ENCODE assay signal across 14 cellular contexts in the genomic region with DNA sequence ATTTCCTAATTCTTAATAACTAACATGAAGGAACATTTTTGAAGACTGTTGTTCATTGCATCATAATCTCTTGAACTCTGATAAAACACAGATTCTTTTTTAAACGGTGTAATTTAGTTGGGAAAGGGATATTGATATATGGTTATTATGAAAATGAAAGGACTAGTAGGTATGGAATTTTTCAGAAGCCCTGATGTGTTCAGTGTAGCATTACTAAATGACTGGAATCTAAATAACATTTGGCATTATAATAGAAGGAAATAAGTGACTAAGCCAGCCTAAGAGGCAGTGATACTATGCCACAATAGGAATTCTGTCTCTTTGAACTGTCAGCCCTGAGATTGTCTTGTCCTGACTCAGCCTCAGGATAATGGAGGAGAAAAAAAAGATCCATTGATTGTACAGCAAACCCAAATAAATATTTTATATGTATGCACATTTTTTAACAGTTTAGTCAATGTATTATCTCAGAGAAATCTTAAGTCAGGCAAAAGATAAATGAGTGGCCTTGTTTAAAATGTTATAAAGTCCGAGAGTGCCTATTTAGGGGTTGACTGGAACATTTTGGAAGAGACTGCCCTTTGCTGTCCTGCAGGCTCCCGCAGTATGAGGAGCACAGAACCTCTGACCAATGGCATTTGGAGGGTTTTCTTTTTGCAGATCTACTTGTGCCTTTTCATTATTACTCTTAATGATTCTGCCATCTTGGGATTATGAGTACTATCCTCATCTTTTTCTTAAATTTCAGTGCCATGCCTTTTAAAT.
DNase-seq lines count a peak whose midpoint lies in the region; ATAC-seq, FAIRE-seq and TF ChIP-seq lines count a peak whose summit lies in the region.
"Had no signal": no experiment of that assay in that cellular context is flagged by ENCODE, and none has a peak within 500 bp of the region (broad histone marks: within the 10 kb centered on the region; RNA-seq: fewer than 3 reads in every experiment).

No MANE protein-coding gene starts in this region.

- no peaks in the 10 kb centered on the region for H3K9me1 ChIP-seq in keratinocyte (ENCODE audit: control insufficient read depth, extremely low read depth, insufficient read depth, low read length)

- ATAC-seq in HG03571 (IDR thresholded peaks at IDR 0.05; ENCODE audit: unreplicated experiment), result no peak

- H3K79me2 ChIP-seq in ACC112 (ENCODE audit: control insufficient read depth, insufficient read depth, low read length, unreplicated experiment), result no peaks in the 10 kb centered on the region
- H3K79me2 ChIP-seq in keratinocyte (ENCODE audit: control insufficient read depth, insufficient read depth, low read length), result no peaks in the 10 kb centered on the region

- peaks cover 11% of the 10 kb centered on the region for H3K4me1 Mint-ChIP-seq in glutamatergic neuron (ENCODE audit: low read depth, unreplicated experiment)
- H3K4me1 Mint-ChIP-seq: IgD-negative memory B cell had no signal

- H2AFZ ChIP-seq in ACC112 (ENCODE audit: low read length, unreplicated experiment), result peak overlapping the region; percentile 25
- H2AFZ ChIP-seq in keratinocyte (ENCODE audit: control insufficient read depth, low read length), result no peak overlapping the region

- H3K27me3 Mint-ChIP-seq in glutamatergic neuron (ENCODE audit: unreplicated experiment), result peaks cover 1% of the 10 kb centered on the region
- H3K27me3 Mint-ChIP-seq: IgD-negative memory B cell had no signal

- dilution Hi-C loops in keratinocyte (cut with MboI; ENCODE audit: extremely low pct_ligation_motif_present, low sequenced_read_pairs), result no loop called here

- peaks cover 55% of the 10 kb centered on the region for H3K4me1 ChIP-seq in ACC112 (ENCODE audit: control insufficient read depth, insufficient read depth, low read length, unreplicated experiment)
- H3K4me1 ChIP-seq in keratinocyte (ENCODE audit: control insufficient read depth, extremely low read depth, insufficient read depth, low read length), result peaks cover 20% of the 10 kb centered on the region
- H3K4me1 ChIP-seq: uterus had no signal

- H3K27ac Mint-ChIP-seq in glutamatergic neuron (ENCODE audit: unreplicated experiment), result no peak overlapping the region
- H3K27ac Mint-ChIP-seq: IgD-negative memory B cell had no signal

- H4K20me1 ChIP-seq in keratinocyte (ENCODE audit: control insufficient read depth, extremely low read depth, insufficient read depth, low read length), result no peaks in the 10 kb centered on the region

- no peaks in the 10 kb centered on the region for H3K9me3 ChIP-seq in keratinocyte (ENCODE audit: control insufficient read depth, low read depth, low read length)
- H3K9me3 ChIP-seq: adrenal gland, uterus had no signal

- H3K27ac ChIP-seq in ACC112 (ENCODE audit: low read depth, low read length) (peak overlapping the region; percentile 59), keratinocyte (ENCODE audit: control insufficient read depth, insufficient read depth, low read length) (no peak overlapping the region)
- H3K27ac ChIP-seq: adrenal gland, uterus had no signal

- peak overlapping the region; percentile 14; the same call in 1 of the 2 replicates for H3K4me3 ChIP-seq in ACC112 (ENCODE audit: low read depth, low read length)
- H3K4me3 ChIP-seq in astrocyte of the cerebellum (ENCODE audit: low read depth, low read length), result no peak overlapping the region
- no peak overlapping the region for H3K4me3 ChIP-seq in keratinocyte (ENCODE audit: control insufficient read depth in 2 of 3, extremely low read depth in 1 of 3, insufficient read depth in 2 of 3, low read depth in 1 of 3, low read length in 3 of 3)
- H3K4me3 ChIP-seq: adrenal gland, uterus had no signal

- H3K9ac ChIP-seq in keratinocyte (ENCODE audit: control insufficient read depth, extremely low read depth, insufficient read depth, low read length), result no peak overlapping the region

- H3K9me3 Mint-ChIP-seq in glutamatergic neuron (ENCODE audit: unreplicated experiment), result peaks cover 2% of the 10 kb centered on the region
- H3K9me3 Mint-ChIP-seq: IgD-negative memory B cell had no signal

- H3K36me3 ChIP-seq in ACC112 (ENCODE audit: insufficient read depth, low read length), result no peaks in the 10 kb centered on the region
- H3K36me3 ChIP-seq in keratinocyte (ENCODE audit: control insufficient read depth in 2 of 2, extremely low read depth in 1 of 2, insufficient read depth in 2 of 2, low read length in 2 of 2), result no peaks in the 10 kb centered on the region
- H3K36me3 ChIP-seq: adrenal gland, uterus had no signal

- in situ Hi-C loops in astrocyte of the cerebellum (cut with HindIII; ENCODE audit: low sequenced_read_pairs), result no loop called here

- no peak for TF ChIP-seq CTCF in astrocyte of the cerebellum (IDR thresholded peaks at IDR 0.05; ENCODE audit: low read depth, low read length, missing control alignments)
- TF ChIP-seq CTCF in keratinocyte (optimal IDR thresholded peaks at IDR 0.05 in 1 of 3, IDR thresholded peaks at IDR 0.05 in 1 of 3, conservative IDR thresholded peaks at IDR 0.05 in 1 of 3; ENCODE audit: extremely low read depth in 1 of 3, insufficient read depth in 2 of 3, low read length in 3 of 3), result no peak
- no peak for TF ChIP-seq CTCF in glutamatergic neuron (IDR thresholded peaks at IDR 0.05; ENCODE audit: partially characterized antibody, unreplicated experiment)

- H3K27me3 ChIP-seq in ACC112 (ENCODE audit: insufficient read depth, low read length), result no peaks in the 10 kb centered on the region
- H3K27me3 ChIP-seq in keratinocyte (ENCODE audit: control insufficient read depth, extremely low read depth, insufficient read depth, low read length), result no peaks in the 10 kb centered on the region
- H3K27me3 ChIP-seq: adrenal gland, uterus had no signal

- DNase-seq in HTR-8/SVneo (ENCODE audit: insufficient read length, low spot score), result peak; percentile 44
- DNase-seq in astrocyte of the cerebellum (ENCODE audit: low read depth), result peak; percentile 64
- DNase-seq in keratinocyte (ENCODE audit: low read depth, low spot score), result peak; percentile 5
- DNase-seq in NCI-H526 treated with DMSO at 0.1 percent for 48 hours (lab: John Stamatoyannopoulos, UW), result no peak
- DNase-seq in glutamatergic neuron, result no peak
- no peak for DNase-seq in NCI-H187 treated with DMSO at 0.1 percent for 48 hours (lab: John Stamatoyannopoulos, UW)
- DNase-seq: activated T-cell treated with anti-CD3 and anti-CD28 coated beads for 4 hours, adrenal gland, NCI-H82, uterus had no signal

- FAIRE-seq in HTR-8/SVneo (lab: Jason Lieb, UNC), result no peak
- FAIRE-seq in keratinocyte (lab: Jason Lieb, UNC), result no peak
- FAIRE-seq: H1 had no signal

- H3K4me3 Mint-ChIP-seq in glutamatergic neuron (ENCODE audit: unreplicated experiment), result no peak overlapping the region
- H3K4me3 Mint-ChIP-seq: IgD-negative memory B cell had no signal

- H3K4me2 ChIP-seq in keratinocyte (ENCODE audit: control insufficient read depth, extremely low read depth, insufficient read depth, low read depth, low read length), result peak overlapping the region; percentile 43

- H3K36me3 Mint-ChIP-seq in glutamatergic neuron (ENCODE audit: unreplicated experiment), result no peaks in the 10 kb centered on the region
- H3K36me3 Mint-ChIP-seq: IgD-negative memory B cell had no signal

Comparison
In these comparisons a context has a peak if more than half of its experiments do, and no peak if none do; other contexts are left out.
1. DNase-seq: peak in HTR-8/SVneo (single experiment), astrocyte of the cerebellum (single experiment) and keratinocyte (single experiment); none in NCI-H526 treated with DMSO at 0.1 percent for 48 hours (single experiment), glutamatergic neuron (single experiment) and NCI-H187 treated with DMSO at 0.1 percent for 48 hours (single experiment).